Comparison of ENCODE assay signal across 19 cellular contexts in genomic region chr2:238487134-238487533, GRCh38.
"Had no signal": no experiment of that assay in that cellular context is flagged by ENCODE, and none has a peak within 500 bp of the region (broad histone marks: within the 10 kb centered on the region; RNA-seq: fewer than 3 reads in every experiment).

No MANE protein-coding gene starts in this region.

- H3K9me3 Mint-ChIP-seq: immature natural killer cell, nephron had no signal

- H3K27ac ChIP-seq: foreskin keratinocyte, left ventricle myocardium inferior, lower lobe of right lung, neutrophil, ovary, suprapubic skin, thyroid gland, upper lobe of left lung, uterus had no signal

- H3K4me3 ChIP-seq: left ventricle myocardium inferior, lower lobe of right lung, ovary, smooth muscle cell, suprapubic skin, thyroid gland, upper lobe of left lung, uterus had no signal

- H3K36me3 ChIP-seq: left ventricle myocardium inferior, lower lobe of right lung, neutrophil, ovary, suprapubic skin, thyroid gland, upper lobe of left lung, uterus had no signal

- H3K27ac Mint-ChIP-seq: immature natural killer cell, nephron, progenitor cell of endocrine pancreas had no signal

- H3K27me3 ChIP-seq: foreskin keratinocyte, neutrophil, ovary, suprapubic skin, thyroid gland, upper lobe of left lung, uterus had no signal

- H3K36me3 Mint-ChIP-seq: immature natural killer cell had no signal

- ATAC-seq: foreskin keratinocyte, right cardiac atrium had no signal

- H3K4me1 Mint-ChIP-seq: immature natural killer cell had no signal

- H3K4me2 ChIP-seq: smooth muscle cell had no signal

- H3K4me3 Mint-ChIP-seq: immature natural killer cell, nephron had no signal

- H3K4me1 ChIP-seq: foreskin keratinocyte, left ventricle myocardium inferior, lower lobe of right lung, suprapubic skin, thyroid gland, upper lobe of left lung, uterus had no signal

- DNase-seq: cortex of kidney; foreskin keratinocyte; immature natural killer cell; left ventricle myocardium inferior; lower lobe of right lung; mesenchymal stem cell; midbrain; right cardiac atrium; stimulated activated CD4-positive, alpha-beta T cell treated with anti-CD3 and anti-CD28 coated beads, Interleukin-2, amount 100 ng/mL, for 48 hours; stimulated activated naive CD4-positive, alpha-beta T cell treated with Interleukin-2 at 50 U/mL for 16 hours; thyroid gland; upper lobe of left lung; uterus had no signal

- H3K9me3 ChIP-seq: lower lobe of right lung, neutrophil, ovary, suprapubic skin, thyroid gland, upper lobe of left lung, uterus had no signal

- H3K27me3 Mint-ChIP-seq: progenitor cell of endocrine pancreas had no signal
